Comparison of ENCODE assay signal across 12 cellular contexts in genomic region chr3:140572334-140572733, GRCh38.
"Had no signal": no experiment of that assay in that cellular context is flagged by ENCODE, and none has a peak within 500 bp of the region (broad histone marks: within the 10 kb centered on the region; RNA-seq: fewer than 3 reads in every experiment).

No MANE protein-coding gene starts in this region.

- ATAC-seq: effector memory CD8-positive, alpha-beta T cell; left colon; naive thymus-derived CD4-positive, alpha-beta T cell had no signal

- H3K9me3 ChIP-seq: stomach, thoracic aorta, transverse colon had no signal

- H3K27me3 ChIP-seq: stomach, transverse colon had no signal

- H3K27ac ChIP-seq: stomach, thoracic aorta, transverse colon had no signal

- FAIRE-seq: small intestine had no signal

- DNase-seq: effector memory CD8-positive, alpha-beta T cell; foreskin melanocyte; hippocampal formation; left colon; naive thymus-derived CD4-positive, alpha-beta T cell; nephron progenitor cell; small intestine; stimulated activated CD4-positive, alpha-beta T cell treated with anti-CD3 and anti-CD28 coated beads, Interleukin-12 subunit alpha, Interleukin-12 subunit beta, amount 100 ng/mL, for 4 hours; stimulated activated naive CD4-positive, alpha-beta T cell; stomach; transverse colon had no signal

- H3K4me1 ChIP-seq: transverse colon had no signal

- H3K36me3 ChIP-seq: stomach, thoracic aorta, transverse colon had no signal

- H3K4me3 ChIP-seq: stomach, thoracic aorta, transverse colon had no signal
